Comparison of ENCODE assay signal across 25 cellular contexts in genomic region chr4:56677673-56678072, GRCh38. TPM values are rescaled to one million over a fixed set of nuclear protein-coding genes. Genes with fewer than 3 reads are reported as not detected.
"Had no signal": no experiment of that assay in that cellular context is flagged by ENCODE, and none has a peak within 500 bp of the region (broad histone marks: within the 10 kb centered on the region; RNA-seq: fewer than 3 reads in every experiment).

No MANE protein-coding gene starts in this region.

- H3K4me3 ChIP-seq: cardiac muscle cell, Peyer's patch had no signal

- DNase-seq: activated CD4-positive, alpha-beta T cell treated with anti-CD3 and anti-CD28 coated beads for 48 hours; activated CD4-positive, alpha-beta T cell treated with anti-CD3 and anti-CD28 coated beads, Interleukin-2, amount 50 U/mL, for 4 hours; activated CD4-positive, CD25-positive, alpha-beta regulatory T cell treated with anti-CD3 and anti-CD28 coated beads, Interleukin-2, amount 50 U/mL, for 72 hours; activated CD8-positive, alpha-beta memory T cell treated with anti-CD3 and anti-CD28 coated beads, Interleukin-2, amount 50 U/mL, for 48 hours; activated CD8-positive, alpha-beta T cell treated with anti-CD3 and anti-CD28 coated beads, Interleukin-2, amount 10 ng/mL, durations not matched to agents 7 days and 5 days; activated effector memory CD4-positive, alpha-beta T cell treated with Interleukin-2 at 50 U/mL for 16 hours; activated naive CD4-positive, alpha-beta T cell; activated T-cell treated with anti-CD3 and anti-CD28 coated beads, Interleukin-2, amount 50 U/mL, for 1 hour; aorta; brain microvascular endothelial cell; MM.1S; NCI-H1105; NCI-H1436; NCI-H1694 treated with DMSO at 0.1 percent for 48 hours; NCI-H2029 treated with DMSO at 0.1 percent for 48 hours; NCI-H345; NCI-H510A; NCI-H526 treated with DMSO at 0.1 percent for 48 hours; NCI-H82; Peyer's patch; SHP77 treated with DMSO at 0.1 percent for 48 hours had no signal

- H3K36me3 ChIP-seq: brain microvascular endothelial cell, cardiac muscle cell, Peyer's patch had no signal

- H3K27ac ChIP-seq: brain microvascular endothelial cell, cardiac muscle cell, Peyer's patch, RWPE1 had no signal

- ATAC-seq: activated CD8-positive, alpha-beta T cell treated with anti-CD3 and anti-CD28 coated beads, Interleukin-2, amount 10 ng/mL, durations not matched to agents 7 days and 5 days; WTC11 had no signal

- H3K9me3 ChIP-seq: Peyer's patch had no signal

- H3K27me3 ChIP-seq: brain microvascular endothelial cell, cardiac muscle cell, Peyer's patch had no signal

RNA-seq across cellular contexts. Expression of gene HOPX, which starts 3.4 kb away (rescaled TPM):
- total RNA-seq: SK-MEL-5 had no signal
